14 cellular contexts compared by ENCODE assay signal in the genomic region with DNA sequence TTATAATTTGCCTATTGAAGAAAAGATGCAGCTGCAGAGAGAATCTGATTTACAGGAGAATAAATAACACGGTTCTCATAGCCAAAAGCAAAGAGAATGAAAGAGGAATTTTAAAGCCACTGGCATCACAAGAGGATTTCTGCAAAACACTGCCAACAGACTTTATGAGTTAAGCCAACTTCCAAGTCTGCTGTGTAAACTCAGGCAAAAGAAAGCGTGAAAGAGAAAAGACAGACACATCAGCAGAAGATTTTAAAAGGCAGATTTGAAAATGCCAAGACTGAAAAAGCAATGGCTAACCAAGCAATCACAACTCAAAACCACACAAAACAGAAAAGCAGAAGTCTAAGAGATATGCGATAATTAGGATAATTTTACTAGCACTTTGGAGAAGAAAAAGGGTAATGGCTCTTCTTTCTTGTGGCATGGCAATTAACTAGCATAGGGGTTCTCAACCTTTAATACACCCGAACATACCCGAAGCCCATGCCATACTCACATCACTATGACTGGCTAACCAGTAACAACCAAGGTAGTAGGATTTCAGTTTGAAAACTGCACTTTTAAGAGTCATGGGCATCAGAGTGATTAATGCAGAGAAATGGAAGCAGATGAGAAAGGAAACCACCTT. TPM values are rescaled to one million over a fixed set of nuclear protein-coding genes. Genes with fewer than 3 reads are reported as not detected.
A peak's percentile ranks its signal among the peaks of the same experiment; 100 is the strongest.
DNase-seq lines count a peak whose midpoint lies in the region; ATAC-seq, FAIRE-seq and TF ChIP-seq lines count a peak whose summit lies in the region.
"Had no signal": no experiment of that assay in that cellular context is flagged by ENCODE, and none has a peak within 500 bp of the region (broad histone marks: within the 10 kb centered on the region; RNA-seq: fewer than 3 reads in every experiment).

No MANE protein-coding gene starts in this region.

- H3K9me3 ChIP-seq in CD4-positive, alpha-beta T cell (ENCODE audit: control insufficient read depth, low read length), result no peaks in the 10 kb centered on the region

- no peaks in the 10 kb centered on the region for H3K27me3 ChIP-seq in CD4-positive, alpha-beta T cell (ENCODE audit: control insufficient read depth, insufficient read depth, low read length)
- no peaks in the 10 kb centered on the region for H3K27me3 ChIP-seq in GM23338 (ENCODE audit: insufficient read depth)

- TF ChIP-seq CTCF in CD4-positive, alpha-beta T cell (IDR thresholded peaks at IDR 0.05), result no peak
- TF ChIP-seq CTCF in activated B cell treated with CpG ODN at 0.5 μM for 24 hours (IDR thresholded peaks at IDR 0.05) (no peak), mesothelial cell of epicardium (IDR thresholded peaks at IDR 0.05; ENCODE audit: unreplicated experiment) (no peak), GM23338 (conservative IDR thresholded peaks at IDR 0.05; ENCODE audit: low read depth in 2 of 2) (no peak)

- POLR2A ChIA-PET in CD4-positive, alpha-beta T cell (lab: Charles Lee), result no interaction called here
- POLR2A ChIA-PET in activated B cell treated with CpG ODN at 0.5 μM for 24 hours (lab: Charles Lee), result no interaction called here

- no peak for ATAC-seq in CD4-positive, alpha-beta T cell (ENCODE audit: poor library complexity)
- ATAC-seq in activated B cell treated with CpG ODN at 0.5 μM for 24 hours (ENCODE audit: low read depth) (no peak), GM23338 (no peak)
- ATAC-seq: HCT116, PC-3 had no signal

- H3K27me3 Mint-ChIP-seq in CD4-positive, alpha-beta T cell, result no peaks in the 10 kb centered on the region
- H3K27me3 Mint-ChIP-seq in activated B cell treated with CpG ODN at 0.5 μM for 24 hours (no peaks in the 10 kb centered on the region), mesothelial cell of epicardium (ENCODE audit: low read depth) (no peaks in the 10 kb centered on the region), GM23338 (ENCODE audit: insufficient read depth, low read depth, poor library complexity) (no peaks in the 10 kb centered on the region)

- H3K4me1 Mint-ChIP-seq in CD4-positive, alpha-beta T cell (ENCODE audit: low read depth), result peaks cover 65% of the 10 kb centered on the region
- peaks cover 54% of the 10 kb centered on the region for H3K4me1 Mint-ChIP-seq in activated B cell treated with CpG ODN at 0.5 μM for 24 hours
- H3K4me1 Mint-ChIP-seq in mesothelial cell of epicardium, result peaks cover 16% of the 10 kb centered on the region
- peaks cover 18% of the 10 kb centered on the region for H3K4me1 Mint-ChIP-seq in GM23338

- peaks cover 21% of the 10 kb centered on the region; the same call in 1 of the 2 replicates for H3K36me3 ChIP-seq in GM23338 (ENCODE audit: insufficient read depth)

- DNase-seq in CD4-positive, alpha-beta T cell, result no peak
- DNase-seq in GM19239 (ENCODE audit: insufficient read length, low spot score) (no peak), activated B cell treated with CpG ODN at 0.5 μM for 24 hours (no peak), mesothelial cell of epicardium (ENCODE audit: low spot score in 2 of 2, unreplicated experiment in 2 of 2) (no peak), SKM-1 (lab: John Stamatoyannopoulos, UW; ENCODE audit: unreplicated experiment) (no peak), HUDEP-2 (lab: John Stamatoyannopoulos, UW; ENCODE audit: unreplicated experiment in 76 of 76) (no peak), GM23338 (ENCODE audit: low spot score) (no peak)
- DNase-seq: mammary epithelial cell; NCI-H2029; PC-3; stimulated activated CD4-positive, alpha-beta T cell treated with anti-CD3 and anti-CD28 coated beads, Interleukin-4, amount 100 ng/mL, for 4 hours; substantia nigra; T1000 had no signal

- H3K4me3 Mint-ChIP-seq in CD4-positive, alpha-beta T cell, result no peak overlapping the region
- H3K4me3 Mint-ChIP-seq in activated B cell treated with CpG ODN at 0.5 μM for 24 hours (peak overlapping the region; percentile 53), mesothelial cell of epicardium (no peak overlapping the region), GM23338 (no peak overlapping the region)

- no peaks in the 10 kb centered on the region for H3K9me2 ChIP-seq in GM23338 (ENCODE audit: insufficient read depth)

- H3K4me1 ChIP-seq in GM23338 (ENCODE audit: insufficient read depth), result 0 out of 2 replicates have a peak, but pooled peaks cover 7% of the 10 kb centered on the region

- H4K20me1 ChIP-seq in GM23338 (replicated peaks; ENCODE audit: insufficient read depth), result 0 out of 2 replicates have a peak, but pooled peaks cover 12% of the 10 kb centered on the region

- H3F3A ChIP-seq in GM23338 (replicated peaks; ENCODE audit: low read depth), result no peaks in the 10 kb centered on the region

- peaks cover 49% of the 10 kb centered on the region for H3K79me2 ChIP-seq in GM23338 (replicated peaks; ENCODE audit: insufficient read depth)

- peak overlapping the region; percentile 37 for H3K27ac Mint-ChIP-seq in CD4-positive, alpha-beta T cell
- H3K27ac Mint-ChIP-seq in activated B cell treated with CpG ODN at 0.5 μM for 24 hours, result peak overlapping the region; percentile 70
- peak overlapping the region; percentile 35 for H3K27ac Mint-ChIP-seq in mesothelial cell of epicardium
- H3K27ac Mint-ChIP-seq in GM23338, result no peak overlapping the region

- no peak overlapping the region for H3K4me3 ChIP-seq in GM23338

- intact Hi-C loops in CD4-positive, alpha-beta T cell (cut with DNase I, micrococcal nuclease), result loop anchor here in 1 of 2 experiments (2.0 kb wide), 1 partner anchor 14 kb away; no protein-coding TSS in a partner anchor
- intact Hi-C loops in activated B cell treated with CpG ODN at 0.5 μM for 24 hours (cut with micrococcal nuclease), result loop anchor here (2.0 to 10.0 kb wide), 2 partner anchors 14 to 446 kb away; partner anchors contain the start of genes R3HDM1 and ZRANB3

- H3K27ac ChIP-seq in CD4-positive, alpha-beta T cell (ENCODE audit: low read depth, low read length), result no peak overlapping the region
- no peak overlapping the region for H3K27ac ChIP-seq in GM23338 (ENCODE audit: low read depth)

- CTCF ChIA-PET in CD4-positive, alpha-beta T cell (lab: Charles Lee), result interaction anchor here (1.2 kb wide), 1 partner anchor 11 kb away, joined by 3 read pairs; no protein-coding TSS in a partner anchor
- CTCF ChIA-PET in activated B cell treated with CpG ODN at 0.5 μM for 24 hours (lab: Charles Lee), result interaction anchor here (0.6 kb wide), 1 partner anchor 108 kb away, joined by 4 read pairs; no protein-coding TSS in a partner anchor

- H3K4me2 ChIP-seq in GM23338, result no peak overlapping the region

- H3K36me3 Mint-ChIP-seq in CD4-positive, alpha-beta T cell (ENCODE audit: low read depth), result peaks cover 78% of the 10 kb centered on the region
- H3K36me3 Mint-ChIP-seq in activated B cell treated with CpG ODN at 0.5 μM for 24 hours (ENCODE audit: low read depth) (peaks cover 68% of the 10 kb centered on the region), mesothelial cell of epicardium (peaks cover 29% of the 10 kb centered on the region), GM23338 (ENCODE audit: low read depth) (peaks cover 52% of the 10 kb centered on the region; the same call in 2 of the 3 replicates)

- no peaks in the 10 kb centered on the region for H3K9me3 Mint-ChIP-seq in CD4-positive, alpha-beta T cell
- H3K9me3 Mint-ChIP-seq in activated B cell treated with CpG ODN at 0.5 μM for 24 hours (no peaks in the 10 kb centered on the region), mesothelial cell of epicardium (no peaks in the 10 kb centered on the region), GM23338 (no peaks in the 10 kb centered on the region)

- peak; percentile 69 for FAIRE-seq in GM19239 (lab: Jason Lieb, UNC)

- H2AFZ ChIP-seq in GM23338, result no peak overlapping the region

TF ChIP-seq in GM23338, 12 proteins besides CTCF, POLR2A, EP300 and RAD21 (continues in another document):
- TF ChIP-seq EZH2phosphoT487 (IDR thresholded peaks at IDR 0.05; ENCODE audit: unreplicated experiment), result no peak
- no peak for TF ChIP-seq ZNF331 (CRISPR knock-in tag; IDR thresholded peaks at IDR 0.05; ENCODE audit: low read depth)
- no peak for TF ChIP-seq POLR2AphosphoS5 (IDR thresholded peaks at IDR 0.05; ENCODE audit: low read depth)
- TF ChIP-seq EZH2 (IDR thresholded peaks at IDR 0.05; ENCODE audit: low read depth, unreplicated experiment), result no peak
- no peak for TF ChIP-seq CREB1 (CRISPR knock-in tag; IDR thresholded peaks at IDR 0.05; ENCODE audit: low read depth)
- TF ChIP-seq REST (IDR thresholded peaks at IDR 0.05; ENCODE audit: unreplicated experiment), result no peak
- TF ChIP-seq STAT1 (IDR thresholded peaks at IDR 0.05; ENCODE audit: unreplicated experiment), result no peak
- TF ChIP-seq NANOG (IDR thresholded peaks at IDR 0.05; ENCODE audit: borderline replicate concordance), result no peak
- no peak for TF ChIP-seq JUNB (IDR thresholded peaks at IDR 0.05; ENCODE audit: unreplicated experiment)

RNA-seq across cellular contexts. Expression of gene DARS1, which starts 4.9 kb away (rescaled TPM):
- 10 to 100 TPM; 38.2 to 41.7 TPM for total RNA-seq in CD4-positive, alpha-beta T cell
- total RNA-seq in activated B cell treated with CpG ODN at 0.5 μM for 24 hours (96.3 and 103 TPM in 2 replicates), mesothelial cell of epicardium (81.8 to 85.7 TPM (median 82.6 TPM) in 3 replicates)
- 115 and 145 TPM in 2 replicates for total RNA-seq in GM23338 (2014; rRNA removed; shearing (Covaris generic))
- 148 and 165 TPM in 2 replicates for polyA plus RNA-seq in GM23338 (2016; fragmentation: Nextera tagmentation; extraction: Ambion mirVana)
